ENCODE assay signal across 10 cellular contexts in the genomic region with DNA sequence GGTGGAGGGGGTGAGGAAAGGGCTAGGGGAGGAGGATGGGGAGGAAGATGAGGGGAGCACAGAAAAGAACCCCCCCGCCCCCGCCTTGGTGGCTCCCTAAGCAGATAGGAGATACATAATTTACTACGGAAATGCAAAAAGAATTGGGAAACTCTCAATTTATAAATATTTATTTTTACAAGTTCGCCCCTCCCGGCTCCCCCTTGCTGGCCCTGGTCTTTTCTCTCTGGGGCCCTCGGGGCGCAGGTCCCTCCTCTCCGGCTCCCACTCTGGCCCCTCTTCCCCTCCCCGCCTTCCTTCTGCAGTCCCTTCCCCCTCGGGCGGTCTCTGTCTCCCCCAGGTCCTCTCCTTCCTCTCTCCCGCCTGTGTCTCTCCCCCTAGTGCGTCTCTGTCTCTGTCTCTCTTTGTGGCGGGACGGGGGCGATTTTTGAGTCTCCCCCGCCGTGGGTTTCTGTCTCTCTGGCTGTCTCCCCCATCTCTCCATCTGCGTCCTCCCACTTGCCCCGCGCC.
A peak's percentile ranks its signal among the peaks of the same experiment; 100 is the strongest.
DNase-seq lines count a peak whose midpoint lies in the region; ATAC-seq and TF ChIP-seq lines count a peak whose summit lies in the region.
"Had no signal": no experiment of that assay in that cellular context is flagged by ENCODE, and none has a peak within 500 bp of the region (broad histone marks: within the 10 kb centered on the region; RNA-seq: fewer than 3 reads in every experiment).

No MANE protein-coding gene starts in this region.

- peak overlapping the region; percentile 62 for H3K27ac ChIP-seq in layer of hippocampus (ENCODE audit: low read depth, low read length)
- H3K27ac ChIP-seq in thymus (ENCODE audit: low read depth): no peak overlapping the region
- H3K27ac ChIP-seq: C4-2B had no signal

- intact Hi-C loops in activated CD4-positive, alpha-beta T cell treated with anti-CD3 and anti-CD28 coated beads, Interleukin-2, amount 10 ng/mL, durations not matched to agents 24 days and 14 days (cut with micrococcal nuclease): no loop called here

- DNase-seq in activated CD4-positive, alpha-beta T cell treated with anti-CD3 and anti-CD28 coated beads, Interleukin-2, amount 10 ng/mL, durations not matched to agents 24 days and 14 days: no peak
- DNase-seq in activated CD4-positive, alpha-beta T cell treated with anti-CD3 and anti-CD28 coated beads for 48 hours: no peak
- DNase-seq in astrocyte of the spinal cord (ENCODE audit: low read depth, low spot score) (no peak), NCI-H1105 treated with DMSO at 0.1 percent for 48 hours (lab: John Stamatoyannopoulos, UW) (no peak)
- DNase-seq: HCEC 1CT had no signal

- in situ Hi-C loops in astrocyte of the spinal cord (cut with HindIII; ENCODE audit: low sequenced_read_pairs): no loop called here

- H3K27me3 Mint-ChIP-seq in activated CD4-positive, alpha-beta T cell treated with anti-CD3 and anti-CD28 coated beads, Interleukin-2, amount 10 ng/mL, durations not matched to agents 24 days and 14 days: peaks cover 5% of the 10 kb centered on the region

- no peak overlapping the region for H3K27ac Mint-ChIP-seq in activated CD4-positive, alpha-beta T cell treated with anti-CD3 and anti-CD28 coated beads, Interleukin-2, amount 10 ng/mL, durations not matched to agents 24 days and 14 days

- peaks cover 4% of the 10 kb centered on the region for H3K9me3 Mint-ChIP-seq in activated CD4-positive, alpha-beta T cell treated with anti-CD3 and anti-CD28 coated beads, Interleukin-2, amount 10 ng/mL, durations not matched to agents 24 days and 14 days

- no peaks in the 10 kb centered on the region for H3K9me3 ChIP-seq in thymus (ENCODE audit: control insufficient read depth)

- H3K27me3 ChIP-seq in layer of hippocampus (ENCODE audit: control insufficient read depth, insufficient read depth, low read length) (peaks cover 4% of the 10 kb centered on the region), thymus (ENCODE audit: control insufficient read depth, insufficient read depth) (peaks cover 11% of the 10 kb centered on the region)

- 6% methylated on average over 21 of the region's 21 CpGs for WGBS in thymus

- ATAC-seq in GM19023 (IDR thresholded peaks at IDR 0.05; ENCODE audit: unreplicated experiment) (no peak), HG02588 (IDR thresholded peaks at IDR 0.05; ENCODE audit: unreplicated experiment) (no peak)

- peak overlapping the region; percentile 46 for H3K4me3 ChIP-seq in astrocyte of the spinal cord (ENCODE audit: low read depth, low read length)
- peak overlapping the region; percentile 42 for H3K4me3 ChIP-seq in thymus (ENCODE audit: low read length)

- peak overlapping the region; percentile 65 for H3K4me3 Mint-ChIP-seq in activated CD4-positive, alpha-beta T cell treated with anti-CD3 and anti-CD28 coated beads, Interleukin-2, amount 10 ng/mL, durations not matched to agents 24 days and 14 days

- H3K4me1 ChIP-seq in thymus (ENCODE audit: control insufficient read depth, insufficient read depth, low read length): peaks cover 12% of the 10 kb centered on the region

- H3K36me3 ChIP-seq in thymus (ENCODE audit: control insufficient read depth, insufficient read depth): no peaks in the 10 kb centered on the region

- H3K36me3 Mint-ChIP-seq in activated CD4-positive, alpha-beta T cell treated with anti-CD3 and anti-CD28 coated beads, Interleukin-2, amount 10 ng/mL, durations not matched to agents 24 days and 14 days (ENCODE audit: low read depth): no peaks in the 10 kb centered on the region

- no peaks in the 10 kb centered on the region for H3K4me1 Mint-ChIP-seq in activated CD4-positive, alpha-beta T cell treated with anti-CD3 and anti-CD28 coated beads, Interleukin-2, amount 10 ng/mL, durations not matched to agents 24 days and 14 days

- no peak for TF ChIP-seq CTCF in astrocyte of the spinal cord (IDR thresholded peaks at IDR 0.05; ENCODE audit: low read depth, low read length)
